ENCODE assay signal across 14 cellular contexts in genomic region chr7:27186450-27187157, GRCh38. TPM values are rescaled to one million over a fixed set of nuclear protein-coding genes. Genes with fewer than 3 reads are reported as not detected.
A peak's percentile ranks its signal among the peaks of the same experiment; 100 is the strongest.
DNase-seq lines count a peak whose midpoint lies in the region; ATAC-seq lines count a peak whose summit lies in the region.
"Had no signal": no experiment of that assay in that cellular context is flagged by ENCODE, and none has a peak within 500 bp of the region (broad histone marks: within the 10 kb centered on the region; RNA-seq: fewer than 3 reads in every experiment).

No MANE protein-coding gene starts in this region.

- H3K27me3 Mint-ChIP-seq in T-helper 17 cell = peaks cover 86% of the 10 kb centered on the region

- H2BK15ac ChIP-seq in mesenchymal stem cell (ENCODE audit: low read depth, poor library complexity, severe bottlenecking) = no peak overlapping the region

- H3K4me2 ChIP-seq in mesenchymal stem cell (ENCODE audit: low read length, poor library complexity, severe bottlenecking) = peak overlapping the region; percentile 92

- H3K4me3 Mint-ChIP-seq in T-helper 17 cell = peak overlapping the region; percentile 60

- peak overlapping the region; percentile 89 for H3K27ac ChIP-seq in mesenchymal stem cell (ENCODE audit: low read length, poor library complexity, severe bottlenecking)
- H3K27ac ChIP-seq: adrenal gland had no signal

- peak; percentile 30 for DNase-seq in GM03348 (ENCODE audit: low spot score)
- no peak for DNase-seq in T-helper 17 cell
- no peak for DNase-seq in mesenchymal stem cell
- DNase-seq in stimulated activated CD8-positive, alpha-beta memory T cell treated with anti-CD3 and anti-CD28 coated beads, Interleukin-4, amount 100 ng/mL, for 48 hours = peak; percentile 13
- DNase-seq in NCI-H187 (lab: John Stamatoyannopoulos, UW) = no peak
- DNase-seq: Calu3, left ventricle myocardium superior, NCI-H1105 treated with DMSO at 0.1 percent for 48 hours, NCI-H446 treated with DMSO at 0.1 percent for 48 hours had no signal

- H2BK12ac ChIP-seq in mesenchymal stem cell (ENCODE audit: low read length in 2 of 2) = no peak overlapping the region

- peak overlapping the region in 1 of 2 experiments; percentile 84 for H3K4me3 ChIP-seq in mesenchymal stem cell (ENCODE audit: insufficient read depth in 1 of 2, low read depth in 1 of 2, low read length in 2 of 2)
- H3K4me3 ChIP-seq: adrenal gland had no signal

- peak overlapping the region; percentile 94 for H3K9ac ChIP-seq in mesenchymal stem cell (ENCODE audit: low read length)

- no peak overlapping the region for H4K91ac ChIP-seq in mesenchymal stem cell (ENCODE audit: low read length)

- H3K9me3 ChIP-seq in T-helper 17 cell (ENCODE audit: control insufficient read depth, low read length, poor library complexity, severe bottlenecking) = peaks cover 3% of the 10 kb centered on the region
- H3K9me3 ChIP-seq in mesenchymal stem cell (ENCODE audit: control insufficient read depth, low read length) = no peaks in the 10 kb centered on the region
- H3K9me3 ChIP-seq: adrenal gland had no signal

- ATAC-seq in T-helper 17 cell = no peak
- no peak for ATAC-seq in HG02759 (IDR thresholded peaks at IDR 0.05; ENCODE audit: unreplicated experiment)
- ATAC-seq in HG03097 (IDR thresholded peaks at IDR 0.05; ENCODE audit: low FRiP score, unreplicated experiment) = no peak
- ATAC-seq: left ventricle myocardium superior had no signal

- peaks cover 6 to 13% of the 10 kb centered on the region in 2 experiments for H3K36me3 ChIP-seq in mesenchymal stem cell (ENCODE audit: control insufficient read depth in 1 of 2, insufficient read depth in 2 of 2, low read depth in 1 of 2, low read length in 2 of 2)
- H3K36me3 ChIP-seq: adrenal gland had no signal

- no peak overlapping the region for H3K23ac ChIP-seq in mesenchymal stem cell (ENCODE audit: low read length in 2 of 2)

- peak overlapping the region; percentile 69 for H3K27ac Mint-ChIP-seq in T-helper 17 cell
- H3K27ac Mint-ChIP-seq: dendritic cell treated with granulocyte-macrophage colony-stimulating factor and Interleukin-4, amounts not matched to agents 40 ng/mL and 50 ng/mL, for 4 days had no signal

- peaks cover 3% of the 10 kb centered on the region for H3K79me1 ChIP-seq in mesenchymal stem cell (replicated peaks; ENCODE audit: low read length, poor library complexity, severe bottlenecking)

- H3K27me3 ChIP-seq in mesenchymal stem cell (ENCODE audit: control insufficient read depth in 1 of 2, insufficient read depth in 1 of 2, low read length in 2 of 2) = peaks cover 14 to 36% of the 10 kb centered on the region in 2 experiments

- no peak overlapping the region for H4K8ac ChIP-seq in mesenchymal stem cell (ENCODE audit: low read length)

- no peak overlapping the region for H2AK5ac ChIP-seq in mesenchymal stem cell (ENCODE audit: low read length, severe bottlenecking)

- H3K4ac ChIP-seq in mesenchymal stem cell (ENCODE audit: low read depth in 1 of 2, low read length in 2 of 2) = no peak overlapping the region

- peaks cover 4% of the 10 kb centered on the region for H3K36me3 Mint-ChIP-seq in T-helper 17 cell (ENCODE audit: low read depth)

- H2BK5ac ChIP-seq in mesenchymal stem cell (ENCODE audit: low read depth, low read length, poor library complexity, severe bottlenecking) = no peak overlapping the region

- no peak overlapping the region for H2AFZ ChIP-seq in mesenchymal stem cell (ENCODE audit: low read depth, low read length)

- no peak overlapping the region for H2BK120ac ChIP-seq in mesenchymal stem cell (ENCODE audit: low read depth, low read length)

- peaks cover 32% of the 10 kb centered on the region for H3K4me1 Mint-ChIP-seq in T-helper 17 cell

- WGBS in mesenchymal stem cell = 55% methylated on average over 2 of the region's 5 CpGs

- peaks cover 16% of the 10 kb centered on the region for H3K4me1 ChIP-seq in mesenchymal stem cell (ENCODE audit: control insufficient read depth, insufficient read depth, low read depth, low read length)

- H3K18ac ChIP-seq in mesenchymal stem cell (ENCODE audit: low read depth in 1 of 2, low read length in 2 of 2) = no peak overlapping the region

- H3K14ac ChIP-seq in mesenchymal stem cell (ENCODE audit: low read length in 2 of 2) = no peak overlapping the region

RNA-seq across cellular contexts. Expression of gene HOXA11, which starts 1.6 kb away (rescaled TPM):
- total RNA-seq in T-helper 17 cell = not detected
- 1.4 TPM for polyA plus RNA-seq in mesenchymal stem cell (2013, experiment 1 of 2)
- 1.3 TPM for polyA plus RNA-seq in mesenchymal stem cell (2013, experiment 2 of 2)
- total RNA-seq: left ventricle myocardium superior had no signal

RNA-seq across cellular contexts. Expression of gene HOXA10, which starts 12.5 kb away (rescaled TPM):
- total RNA-seq in T-helper 17 cell = not detected
- polyA plus RNA-seq in mesenchymal stem cell (2013, experiment 1 of 2) = 6.9 TPM
- 7.1 TPM for polyA plus RNA-seq in mesenchymal stem cell (2013, experiment 2 of 2)
- total RNA-seq: left ventricle myocardium superior had no signal

RNA-seq across cellular contexts. Expression of gene HOXA13, which starts 13.3 kb away (rescaled TPM):
- total RNA-seq in T-helper 17 cell = not detected
- polyA plus RNA-seq in mesenchymal stem cell (2013, experiment 1 of 2) = not detected
- polyA plus RNA-seq in mesenchymal stem cell (2013, experiment 2 of 2) = not detected
- total RNA-seq: glomerular endothelial cell, left ventricle myocardium superior had no signal

RNA-seq across cellular contexts. Expression of gene HOXA9, which starts 21.3 kb away (rescaled TPM):
- not detected for total RNA-seq in T-helper 17 cell
- 9.8 TPM for polyA plus RNA-seq in mesenchymal stem cell (2013, experiment 1 of 2)
- polyA plus RNA-seq in mesenchymal stem cell (2013, experiment 2 of 2) = 9.8 TPM
- total RNA-seq: left ventricle myocardium superior had no signal

RNA-seq across cellular contexts. Expression of gene HOXA7, which starts 30.1 kb away (rescaled TPM):
- not detected for total RNA-seq in T-helper 17 cell
- polyA plus RNA-seq in mesenchymal stem cell (2013, experiment 1 of 2) = 3.1 TPM
- 3.2 TPM for polyA plus RNA-seq in mesenchymal stem cell (2013, experiment 2 of 2)
- total RNA-seq: Calu3, left ventricle myocardium superior had no signal

Comparison
In these comparisons a context has a peak if more than half of its experiments do, and no peak if none do; other contexts are left out.
1. DNase-seq: peak in GM03348 (single experiment) and stimulated activated CD8-positive, alpha-beta memory T cell treated with anti-CD3 and anti-CD28 coated beads, Interleukin-4, amount 100 ng/mL, for 48 hours (single experiment); none in T-helper 17 cell (0 of 3), mesenchymal stem cell (single experiment) and NCI-H187 (0 of 2).